In the genomic region with DNA sequence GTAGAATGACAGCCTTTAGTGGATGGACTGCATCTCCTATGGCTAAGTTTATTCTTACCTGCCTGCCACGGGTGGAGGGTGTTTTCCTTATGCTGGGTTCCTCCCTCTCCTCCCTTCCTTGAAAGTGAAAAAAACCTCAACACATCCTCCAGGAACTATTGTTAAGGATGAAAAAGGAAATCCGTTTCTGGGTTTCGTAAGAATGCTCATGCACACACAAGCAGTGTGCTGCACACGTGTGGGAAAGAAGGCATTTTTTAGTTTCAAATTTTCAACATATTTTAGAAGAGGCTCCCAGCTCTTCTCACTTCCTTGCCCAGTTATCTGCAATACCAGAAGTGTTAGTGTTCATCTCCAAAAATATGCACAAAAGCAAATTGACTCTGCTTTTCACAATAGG, we compare ENCODE assay signal across 21 cellular contexts.
DNase-seq lines count a peak whose midpoint lies in the region; ATAC-seq, FAIRE-seq and TF ChIP-seq lines count a peak whose summit lies in the region.
"Had no signal": no experiment of that assay in that cellular context is flagged by ENCODE, and none has a peak within 500 bp of the region (broad histone marks: within the 10 kb centered on the region; RNA-seq: fewer than 3 reads in every experiment).

No MANE protein-coding gene starts in this region.

- peak; percentile 73 for DNase-seq in EH (ENCODE audit: low read depth)
- no peak for DNase-seq in endothelial cell (ENCODE audit: low spot score)
- DNase-seq in superior temporal gyrus (ENCODE audit: extremely low spot score), result peak; percentile 44
- no peak for DNase-seq in effector memory CD8-positive, alpha-beta T cell
- no peak for DNase-seq in GM12892 (ENCODE audit: insufficient read length)
- DNase-seq: DMS153, DND-41, HCEC 1CT, MM.1S, NCI-H2029, NCI-H69, Peyer's patch, SHP77 treated with DMSO at 0.1 percent for 48 hours had no signal

- H3K9me3 Mint-ChIP-seq in endothelial cell (ENCODE audit: unreplicated experiment), result no peaks in the 10 kb centered on the region
- no peaks in the 10 kb centered on the region for H3K9me3 Mint-ChIP-seq in effector memory CD8-positive, alpha-beta T cell

- ATAC-seq in effector memory CD8-positive, alpha-beta T cell (replicated peaks), result no peak
- ATAC-seq in GM18511 (IDR thresholded peaks at IDR 0.05; ENCODE audit: unreplicated experiment), result no peak

- H3K4me3 Mint-ChIP-seq in endothelial cell (ENCODE audit: unreplicated experiment), result peak overlapping the region; percentile 12
- no peak overlapping the region for H3K4me3 Mint-ChIP-seq in effector memory CD8-positive, alpha-beta T cell
- H3K4me3 Mint-ChIP-seq: CD4-positive, CD25-positive, alpha-beta regulatory T cell; IgD-negative memory B cell had no signal

- peak overlapping the region; percentile 88 for H3K27ac Mint-ChIP-seq in endothelial cell (ENCODE audit: unreplicated experiment)
- no peak overlapping the region for H3K27ac Mint-ChIP-seq in effector memory CD8-positive, alpha-beta T cell
- H3K27ac Mint-ChIP-seq: CD4-positive, CD25-positive, alpha-beta regulatory T cell; IgD-negative memory B cell had no signal

- H3K36me3 Mint-ChIP-seq in endothelial cell (ENCODE audit: low read depth, unreplicated experiment), result peaks cover 47% of the 10 kb centered on the region
- no peaks in the 10 kb centered on the region for H3K36me3 Mint-ChIP-seq in effector memory CD8-positive, alpha-beta T cell (ENCODE audit: insufficient read depth)
- H3K36me3 Mint-ChIP-seq: CD4-positive, CD25-positive, alpha-beta regulatory T cell; IgD-negative memory B cell had no signal

- peak overlapping the region; percentile 5 for H3K27ac ChIP-seq in angular gyrus (ENCODE audit: low read depth, low read length)
- H3K27ac ChIP-seq: BLaER1, HL-60, KMS-11, Peyer's patch had no signal

- peaks cover 24% of the 10 kb centered on the region for H3K4me1 Mint-ChIP-seq in endothelial cell (ENCODE audit: unreplicated experiment)
- H3K4me1 Mint-ChIP-seq in effector memory CD8-positive, alpha-beta T cell (ENCODE audit: low read depth in 2 of 2), result peaks cover 0 to 3% of the 10 kb centered on the region in 2 donors
- H3K4me1 Mint-ChIP-seq: IgD-negative memory B cell had no signal

- peaks cover 5% of the 10 kb centered on the region for H3K27me3 Mint-ChIP-seq in endothelial cell (ENCODE audit: unreplicated experiment)
- H3K27me3 Mint-ChIP-seq in effector memory CD8-positive, alpha-beta T cell, result peaks cover 0 to 10% of the 10 kb centered on the region in 2 donors
- H3K27me3 Mint-ChIP-seq: CD4-positive, CD25-positive, alpha-beta regulatory T cell had no signal

- FAIRE-seq in GM12892 (lab: Jason Lieb, UNC), result no peak
- FAIRE-seq: H1 had no signal

- TF ChIP-seq POLR2A in GM12892 (IDR thresholded peaks at IDR 0.05; ENCODE audit: low read depth, low read length), result no peak

- TF ChIP-seq CTCF in endothelial cell (IDR thresholded peaks at IDR 0.05; ENCODE audit: unreplicated experiment), result no peak

Comparison
In these comparisons a context has a peak if more than half of its experiments do, and no peak if none do; other contexts are left out.
1. DNase-seq: peak in EH (single experiment) and superior temporal gyrus (single experiment); none in endothelial cell (single experiment), effector memory CD8-positive, alpha-beta T cell (0 of 3) and GM12892 (single experiment).